In the genomic region with DNA sequence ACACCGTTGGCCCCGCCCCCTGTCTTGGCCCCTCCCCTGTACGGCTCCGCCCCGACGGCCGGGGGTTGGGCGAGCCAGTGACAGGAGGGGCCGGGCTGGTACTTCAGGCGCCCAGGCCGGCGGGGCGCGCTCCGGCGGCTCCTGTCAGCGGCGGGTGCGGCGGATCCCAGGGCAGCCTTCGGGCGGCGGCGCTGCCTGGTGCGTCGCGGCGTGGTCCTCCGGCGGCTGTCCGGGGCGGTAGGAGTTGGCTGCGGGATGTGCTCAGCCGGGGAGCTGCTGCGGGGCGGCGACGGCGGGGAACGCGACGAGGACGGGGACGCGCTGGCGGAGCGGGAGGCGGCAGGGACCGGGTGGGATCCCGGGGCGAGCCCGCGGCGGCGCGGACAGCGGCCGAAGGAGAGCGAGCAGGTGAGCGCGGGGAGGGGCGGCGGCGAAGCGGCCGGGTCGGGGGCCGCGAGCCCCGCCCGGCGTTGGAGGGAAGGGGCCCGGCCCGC, we compare ENCODE assay signal across 8 cellular contexts. TPM values are rescaled to one million over a fixed set of nuclear protein-coding genes. Genes with fewer than 3 reads are reported as not detected.
A peak's percentile ranks its signal among the peaks of the same experiment; 100 is the strongest.
DNase-seq lines count a peak whose midpoint lies in the region; ATAC-seq and TF ChIP-seq lines count a peak whose summit lies in the region.

A gene (plus strand): TSS at position 129 of the 494 bp plus-strand sequence. CDS start 127 bp downstream, at position 256.

- CTCF ChIA-PET in activated CD4-positive, alpha-beta memory T cell treated with anti-CD3 and anti-CD28 coated beads, Interleukin-2, amount 10 ng/mL, durations not matched to agents 7 days and 5 days (lab: Charles Lee): no interaction called here

- ATAC-seq in GM18868 (IDR thresholded peaks at IDR 0.05; ENCODE audit: unreplicated experiment) (peak; percentile 89), HG03097 (IDR thresholded peaks at IDR 0.05; ENCODE audit: low FRiP score, unreplicated experiment) (peak; percentile 85)

- 0% methylated on average over 73 to 74 of the region's 74 CpGs for WGBS in ectodermal cell, 2 experiments

- no peak for TF ChIP-seq CTCF in AG09309 (IDR thresholded peaks at IDR 0.05; ENCODE audit: control insufficient read depth, insufficient read depth, low read depth, low read length, missing control alignments)

- peak within 1 kb of the TSS; percentile 80 for H3K27ac Mint-ChIP-seq in activated CD4-positive, alpha-beta memory T cell treated with anti-CD3 and anti-CD28 coated beads, Interleukin-2, amount 10 ng/mL, durations not matched to agents 7 days and 5 days

- H3K4me1 ChIP-seq in ectodermal cell (ENCODE audit: control insufficient read depth, insufficient read depth, low read length): no peaks in the 10 kb centered on the region

- DNase-seq in AG09309 (ENCODE audit: low read depth): peak; percentile 18
- peak; percentile 39 for DNase-seq in NCI-H524 treated with DMSO at 0.1 percent for 48 hours (lab: John Stamatoyannopoulos, UW)
- peak; percentile 88 for DNase-seq in activated CD4-positive, alpha-beta memory T cell treated with anti-CD3 and anti-CD28 coated beads, Interleukin-2, amount 10 ng/mL, durations not matched to agents 7 days and 5 days
- peak; percentile 91 for DNase-seq in medulla oblongata (ENCODE audit: extremely low spot score)
- DNase-seq in stimulated activated CD8-positive, alpha-beta memory T cell treated with anti-CD3 and anti-CD28 coated beads, Interleukin-12 subunit alpha, Interleukin-12 subunit beta, amount 100 ng/mL, for 24 hours (ENCODE audit: extremely low read depth): peak; percentile 73

- no peaks in the 10 kb centered on the region for H3K9me3 ChIP-seq in ectodermal cell (ENCODE audit: control insufficient read depth, low read length)

- no peaks in the 10 kb centered on the region for H3K27me3 Mint-ChIP-seq in activated CD4-positive, alpha-beta memory T cell treated with anti-CD3 and anti-CD28 coated beads, Interleukin-2, amount 10 ng/mL, durations not matched to agents 7 days and 5 days

- H3K36me3 ChIP-seq in ectodermal cell (ENCODE audit: control insufficient read depth, insufficient read depth, low read length): no peaks in the 10 kb centered on the region

- H3K27ac ChIP-seq in ectodermal cell (ENCODE audit: insufficient read depth, low read depth, low read length, poor library complexity, severe bottlenecking): no peak within 1 kb of the TSS

- H3K4me3 Mint-ChIP-seq in activated CD4-positive, alpha-beta memory T cell treated with anti-CD3 and anti-CD28 coated beads, Interleukin-2, amount 10 ng/mL, durations not matched to agents 7 days and 5 days: peak within 1 kb of the TSS; percentile 78

- peaks cover 35% of the 10 kb centered on the region for H3K27me3 ChIP-seq in ectodermal cell (ENCODE audit: control insufficient read depth, insufficient read depth, low read length, poor library complexity, severe bottlenecking)

- peaks cover 46% of the 10 kb centered on the region for H3K4me1 Mint-ChIP-seq in activated CD4-positive, alpha-beta memory T cell treated with anti-CD3 and anti-CD28 coated beads, Interleukin-2, amount 10 ng/mL, durations not matched to agents 7 days and 5 days

- no peaks in the 10 kb centered on the region for H3K9me3 Mint-ChIP-seq in activated CD4-positive, alpha-beta memory T cell treated with anti-CD3 and anti-CD28 coated beads, Interleukin-2, amount 10 ng/mL, durations not matched to agents 7 days and 5 days

- POLR2A ChIA-PET in activated CD4-positive, alpha-beta memory T cell treated with anti-CD3 and anti-CD28 coated beads, Interleukin-2, amount 10 ng/mL, durations not matched to agents 7 days and 5 days (lab: Charles Lee): interaction anchor here (1.0 to 2.1 kb wide), 4 partner anchors 60 to 142 kb away, joined by 3 to 5 read pairs (median 3); a partner anchor contains a TSS

- no peaks in the 10 kb centered on the region for H3K36me3 Mint-ChIP-seq in activated CD4-positive, alpha-beta memory T cell treated with anti-CD3 and anti-CD28 coated beads, Interleukin-2, amount 10 ng/mL, durations not matched to agents 7 days and 5 days (ENCODE audit: low read depth)

- H3K4me3 ChIP-seq in AG09309 (ENCODE audit: control insufficient read depth, low read depth, low read length) (peak within 1 kb of the TSS; percentile 50), ectodermal cell (ENCODE audit: insufficient read depth, low read depth, low read length) (peak within 1 kb of the TSS; percentile 60)

RNA-seq across cellular contexts. Expression of the gene that starts here (rescaled TPM):
- 1 to 10 TPM; 1.2 to 1.4 TPM for total RNA-seq in activated CD4-positive, alpha-beta memory T cell treated with anti-CD3 and anti-CD28 coated beads, Interleukin-2, amount 10 ng/mL, durations not matched to agents 7 days and 5 days
- 0.07 TPM for polyA plus RNA-seq in ectodermal cell (2013, experiment 1 of 4)
- polyA plus RNA-seq in ectodermal cell (2013, experiment 2 of 4): 0.04 TPM
- polyA plus RNA-seq in ectodermal cell (2013, experiment 3 of 4): 0.11 TPM
- 0.08 TPM for polyA plus RNA-seq in ectodermal cell (2013, experiment 4 of 4)

Comparison
In these comparisons a context has a peak if more than half of its experiments do, and no peak if none do; other contexts are left out.
1. DNase-seq: peak in every context shown above with its lines; median percentile 91 in medulla oblongata; 88 in activated CD4-positive, alpha-beta memory T cell treated with anti-CD3 and anti-CD28 coated beads, Interleukin-2, amount 10 ng/mL, durations not matched to agents 7 days and 5 days; 73 in stimulated activated CD8-positive, alpha-beta memory T cell treated with anti-CD3 and anti-CD28 coated beads, Interleukin-12 subunit alpha, Interleukin-12 subunit beta, amount 100 ng/mL, for 24 hours; 39 in NCI-H524 treated with DMSO at 0.1 percent for 48 hours; 18 in AG09309.